1 cellular context compared by ENCODE assay signal in the genomic region with DNA sequence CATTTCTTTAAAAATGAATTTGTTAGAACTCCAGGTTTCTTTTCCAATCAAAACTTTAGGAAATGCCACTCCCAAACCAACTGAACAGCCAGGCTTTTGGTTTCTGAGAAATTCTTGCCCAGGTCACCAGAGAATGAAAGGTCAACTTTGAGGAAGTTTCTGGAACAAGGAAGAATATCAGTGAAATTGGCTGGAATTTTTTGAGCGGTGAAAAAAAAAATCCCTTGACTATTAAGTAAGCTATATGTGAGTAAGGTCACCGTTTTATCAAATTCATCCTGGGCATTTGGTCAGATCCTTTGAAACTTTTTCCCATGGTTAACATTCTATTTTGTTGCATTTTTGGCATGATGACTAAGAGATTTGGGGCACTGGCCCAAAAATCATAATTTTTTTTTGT.
TF ChIP-seq lines count a peak whose summit lies in the region.

No MANE protein-coding gene starts in this region.

TF ChIP-seq in SK-N-SH, 30 proteins besides CTCF, POLR2A, EP300 and RAD21 (continued from another document):
- TF ChIP-seq, protein P1, sequence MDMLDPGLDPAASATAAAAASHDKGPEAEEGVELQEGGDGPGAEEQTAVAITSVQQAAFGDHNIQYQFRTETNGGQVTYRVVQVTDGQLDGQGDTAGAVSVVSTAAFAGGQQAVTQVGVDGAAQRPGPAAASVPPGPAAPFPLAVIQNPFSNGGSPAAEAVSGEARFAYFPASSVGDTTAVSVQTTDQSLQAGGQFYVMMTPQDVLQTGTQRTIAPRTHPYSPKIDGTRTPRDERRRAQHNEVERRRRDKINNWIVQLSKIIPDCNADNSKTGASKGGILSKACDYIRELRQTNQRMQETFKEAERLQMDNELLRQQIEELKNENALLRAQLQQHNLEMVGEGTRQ (IDR thresholded peaks at IDR 0.05; ENCODE audit: borderline replicate concordance, low read depth, low read length), result no peak
- TF ChIP-seq REST (IDR thresholded peaks at IDR 0.05; ENCODE audit: low read depth, low read length), result no peak
